ENCODE assay signal across 2 cellular contexts in genomic region chr19:38455031-38455430, GRCh38.
TF ChIP-seq lines count a peak whose summit lies in the region.

No MANE protein-coding gene starts in this region.

TF ChIP-seq in SK-N-SH, 30 proteins besides CTCF, POLR2A, EP300 and RAD21:
- peak; percentile 94 for TF ChIP-seq REST (IDR thresholded peaks at IDR 0.05; ENCODE audit: low read depth, low read length)
- TF ChIP-seq ELF1 (IDR thresholded peaks at IDR 0.05), result no peak

TF ChIP-seq in SK-N-SH treated with all-trans-retinoic acid at 6 μM for 48 hours, 23 proteins besides CTCF, POLR2A, EP300 and RAD21 (continued from another document):
- TF ChIP-seq CSRNP3 (CRISPR knock-in tag; IDR thresholded peaks at IDR 0.05) (no peak), TCF4 (CRISPR knock-in tag; IDR thresholded peaks at IDR 0.05; ENCODE audit: borderline replicate concordance) (no peak), OSR1 (CRISPR knock-in tag; IDR thresholded peaks at IDR 0.05) (no peak), PATZ1 (CRISPR knock-in tag; IDR thresholded peaks at IDR 0.05; ENCODE audit: borderline replicate concordance) (no peak), ZNF70 (CRISPR knock-in tag; IDR thresholded peaks at IDR 0.05) (no peak)
TF ChIP-seq in SK-N-SH treated with all-trans-retinoic acid at 6 μM for 48 hours: peak in this region for 0.
